9 cellular contexts compared by ENCODE assay signal in the genomic region with DNA sequence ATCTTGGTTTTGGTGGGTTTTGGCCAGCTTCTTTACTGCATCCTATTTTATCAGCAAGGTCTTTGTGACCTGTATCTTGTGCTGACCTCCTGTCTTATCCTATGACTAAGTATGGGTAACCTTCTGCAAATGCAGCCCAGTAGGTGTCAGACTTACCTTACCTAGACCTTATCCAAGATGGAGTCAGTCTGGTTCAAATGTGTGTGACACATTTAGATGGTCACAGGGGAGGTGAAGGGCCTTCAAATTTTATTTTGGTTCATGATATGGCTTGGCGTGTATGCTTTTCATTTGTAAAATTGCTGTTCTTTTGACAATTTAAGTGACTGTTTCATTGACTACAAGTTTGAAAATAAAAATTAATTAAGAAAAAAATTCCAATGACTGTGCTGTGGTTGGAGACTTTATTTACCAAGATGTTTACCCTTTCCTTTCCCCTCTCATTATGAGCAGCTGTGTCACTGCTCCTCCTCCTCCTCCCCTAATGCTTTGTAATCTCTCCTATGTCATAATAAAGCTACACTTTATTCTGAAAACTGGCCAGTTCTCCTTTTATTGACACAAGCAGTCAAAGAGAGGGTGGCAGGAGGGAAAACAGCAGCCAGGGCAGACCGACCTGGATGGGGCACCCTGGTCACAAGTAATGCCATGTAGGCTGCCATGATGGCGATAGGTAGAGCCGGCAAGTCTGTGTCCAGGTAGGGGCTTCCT. TPM values are rescaled to one million over a fixed set of nuclear protein-coding genes. Genes with fewer than 3 reads are reported as not detected.
DNase-seq lines count a peak whose midpoint lies in the region; TF ChIP-seq lines count a peak whose summit lies in the region.
"Had no signal": no experiment of that assay in that cellular context is flagged by ENCODE, and none has a peak within 500 bp of the region (broad histone marks: within the 10 kb centered on the region; RNA-seq: fewer than 3 reads in every experiment).

No MANE protein-coding gene starts in this region.

- no peaks in the 10 kb centered on the region for H3K4me1 Mint-ChIP-seq in immature natural killer cell

- peak; percentile 17 for TF ChIP-seq CTCF in GM13976 (IDR thresholded peaks at IDR 0.05; ENCODE audit: borderline replicate concordance, control extremely low read depth, extremely low read depth, insufficient read depth, missing control alignments)

- peaks cover 0 to 2% (median 0%) of the 10 kb centered on the region in 3 donors for H3K27me3 Mint-ChIP-seq in immature natural killer cell (ENCODE audit: low read depth in 3 of 3)

- H3K36me3 Mint-ChIP-seq in immature natural killer cell: no peaks in the 10 kb centered on the region

- H3K4me3 Mint-ChIP-seq in immature natural killer cell: no peak overlapping the region

- DNase-seq in CD1c-positive myeloid dendritic cell (ENCODE audit: extremely low spot score) (peak; percentile 5), GM13976 (ENCODE audit: low spot score) (peak; percentile 43), SK-MEL-5 (ENCODE audit: low read depth, low spot score) (peak; percentile 47), immature natural killer cell (peak in 2 of 3 donors; percentile 13 to 16), UCSD-AML1 (lab: John Stamatoyannopoulos, UW; ENCODE audit: unreplicated experiment) (no peak), HEK293T (ENCODE audit: extremely low spot score) (no peak), NCI-H526 treated with DMSO at 0.1 percent for 48 hours (lab: John Stamatoyannopoulos, UW) (no peak), anterior cingulate cortex (lab: John Stamatoyannopoulos, UW) (no peak)

- no peaks in the 10 kb centered on the region for H3K9me3 Mint-ChIP-seq in immature natural killer cell

- CTCF ChIA-PET in HEK293T (lab: Yijun Ruan, JAX): no interaction called here

- POLR2A ChIA-PET in HEK293T (lab: Yijun Ruan, JAX): no interaction called here

- in situ Hi-C loops in GM13976 (cut with MboI; ENCODE audit: low sequenced_read_pairs, unreplicated experiment) (no loop called here), SK-MEL-5 (cut with HindIII; ENCODE audit: low pct_unique_long_range_greater_than_20kb, low sequenced_read_pairs) (no loop called here)

- no peak overlapping the region for H3K27ac Mint-ChIP-seq in immature natural killer cell

TF ChIP-seq in HEK293T, 16 proteins besides CTCF, POLR2A, EP300 and RAD21:
- TF ChIP-seq, protein P1, sequence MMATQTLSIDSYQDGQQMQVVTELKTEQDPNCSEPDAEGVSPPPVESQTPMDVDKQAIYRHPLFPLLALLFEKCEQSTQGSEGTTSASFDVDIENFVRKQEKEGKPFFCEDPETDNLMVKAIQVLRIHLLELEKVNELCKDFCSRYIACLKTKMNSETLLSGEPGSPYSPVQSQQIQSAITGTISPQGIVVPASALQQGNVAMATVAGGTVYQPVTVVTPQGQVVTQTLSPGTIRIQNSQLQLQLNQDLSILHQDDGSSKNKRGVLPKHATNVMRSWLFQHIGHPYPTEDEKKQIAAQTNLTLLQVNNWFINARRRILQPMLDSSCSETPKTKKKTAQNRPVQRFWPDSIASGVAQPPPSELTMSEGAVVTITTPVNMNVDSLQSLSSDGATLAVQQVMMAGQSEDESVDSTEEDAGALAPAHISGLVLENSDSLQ (IDR thresholded peaks at IDR 0.05): no peak
- TF ChIP-seq ELF4 (IDR thresholded peaks at IDR 0.05): no peak
- TF ChIP-seq HDGF (IDR thresholded peaks at IDR 0.05; ENCODE audit: borderline replicate concordance): no peak
- TF ChIP-seq TARDBP (IDR thresholded peaks at IDR 0.05): no peak
- TF ChIP-seq SP1 (IDR thresholded peaks at IDR 0.05): no peak
- no peak for TF ChIP-seq FOXA1 (IDR thresholded peaks at IDR 0.05)
- TF ChIP-seq ZNF384 (IDR thresholded peaks at IDR 0.05): no peak
- TF ChIP-seq CTBP1 (IDR thresholded peaks at IDR 0.05; ENCODE audit: borderline replicate concordance): no peak
- TF ChIP-seq BHLHE40 (IDR thresholded peaks at IDR 0.05; ENCODE audit: borderline replicate concordance): no peak
- TF ChIP-seq NFRKB (IDR thresholded peaks at IDR 0.05): no peak
- TF ChIP-seq FOXK2 (IDR thresholded peaks at IDR 0.05): no peak
- no peak for TF ChIP-seq ARNT (IDR thresholded peaks at IDR 0.05)
- TF ChIP-seq SUZ12 (IDR thresholded peaks at IDR 0.05): no peak
- TF ChIP-seq LEF1 (IDR thresholded peaks at IDR 0.05; ENCODE audit: borderline replicate concordance): no peak
- TF ChIP-seq L3MBTL2 (conservative IDR thresholded peaks at IDR 0.05): no peak
- no peak for TF ChIP-seq FOXM1 (IDR thresholded peaks at IDR 0.05; ENCODE audit: borderline replicate concordance)

RNA-seq across cellular contexts. Expression of a gene that starts 49.4 kb away (rescaled TPM):
- not detected in 2 replicates for total RNA-seq in SK-MEL-5 (2014; rRNA removed; shearing (Covaris generic))
- not detected in 2 replicates for polyA plus RNA-seq in SK-MEL-5 (2015; cell fraction: cytosol; rRNA removed)
- polyA plus RNA-seq in SK-MEL-5 (2015; cell fraction: nucleus; rRNA removed): not detected in 2 replicates
- not detected for polyA plus RNA-seq in immature natural killer cell
- total RNA-seq: LHCN-M2 had no signal

Comparison
In these comparisons a context has a peak if more than half of its experiments do, and no peak if none do; other contexts are left out.
1. DNase-seq: peak in CD1c-positive myeloid dendritic cell (single experiment), GM13976 (single experiment), SK-MEL-5 (single experiment) and immature natural killer cell (2 of 3); none in UCSD-AML1 (single experiment), HEK293T (single experiment), NCI-H526 treated with DMSO at 0.1 percent for 48 hours (single experiment) and anterior cingulate cortex (0 of 58).